ENCODE assay signal across 1 cellular context in the genomic region with DNA sequence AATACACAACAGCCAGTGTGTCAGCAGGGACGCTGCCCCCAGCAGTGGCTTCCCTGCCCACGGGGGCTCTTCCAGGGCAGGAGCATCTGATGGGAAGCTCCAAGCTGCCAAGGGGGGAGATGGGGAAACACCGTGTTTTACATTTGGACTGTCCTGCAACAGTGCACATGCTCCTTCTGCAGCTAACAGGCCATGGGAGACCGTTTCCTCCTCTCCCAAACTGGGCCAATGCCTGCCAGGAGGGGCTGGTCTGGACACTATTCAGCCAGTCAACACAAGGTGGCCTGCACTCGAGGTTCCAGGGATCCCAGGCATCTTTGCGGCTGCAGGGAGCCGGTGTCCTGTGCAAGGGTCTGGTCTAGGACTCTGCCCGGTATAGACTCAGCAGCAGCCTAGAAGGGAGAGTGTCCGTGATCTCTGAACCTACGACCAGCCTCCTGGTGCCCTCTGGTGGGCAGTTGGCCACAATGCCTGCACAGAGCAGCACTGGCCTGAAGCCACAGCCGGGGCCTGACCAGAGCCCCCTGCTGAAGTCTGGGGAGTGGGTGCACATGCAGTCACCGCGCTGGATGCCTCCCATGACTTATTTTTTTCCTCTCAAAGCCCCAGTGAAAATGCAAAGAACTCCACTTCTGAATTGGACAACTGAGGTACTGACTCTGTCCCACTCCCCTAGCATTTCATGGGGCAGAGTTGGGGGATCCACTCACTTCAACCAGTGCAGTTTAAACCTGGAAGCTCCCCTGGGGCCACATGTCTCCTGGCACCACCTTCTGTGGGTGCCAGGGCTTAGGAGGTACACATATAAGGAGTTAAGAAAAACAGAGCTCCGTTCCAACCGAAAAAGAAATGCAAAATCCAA.
TF ChIP-seq lines count a peak whose summit lies in the region.

No MANE protein-coding gene starts in this region.

TF ChIP-seq in HEK293T, 16 proteins besides CTCF, POLR2A, EP300 and RAD21 (continued from another document):
- TF ChIP-seq PKNOX1 (IDR thresholded peaks at IDR 0.05) (no peak), TARDBP (IDR thresholded peaks at IDR 0.05) (no peak), ELF4 (IDR thresholded peaks at IDR 0.05) (no peak), ARNT (IDR thresholded peaks at IDR 0.05) (no peak), FOXK2 (IDR thresholded peaks at IDR 0.05) (no peak), NFRKB (IDR thresholded peaks at IDR 0.05) (no peak), LEF1 (IDR thresholded peaks at IDR 0.05; ENCODE audit: borderline replicate concordance) (no peak), FOXA1 (IDR thresholded peaks at IDR 0.05) (no peak), ZNF384 (IDR thresholded peaks at IDR 0.05) (no peak), HDGF (IDR thresholded peaks at IDR 0.05; ENCODE audit: borderline replicate concordance) (no peak)
TF ChIP-seq in HEK293T: peak in this region for 0.
